ENCODE assay signal across 10 cellular contexts in the genomic region with DNA sequence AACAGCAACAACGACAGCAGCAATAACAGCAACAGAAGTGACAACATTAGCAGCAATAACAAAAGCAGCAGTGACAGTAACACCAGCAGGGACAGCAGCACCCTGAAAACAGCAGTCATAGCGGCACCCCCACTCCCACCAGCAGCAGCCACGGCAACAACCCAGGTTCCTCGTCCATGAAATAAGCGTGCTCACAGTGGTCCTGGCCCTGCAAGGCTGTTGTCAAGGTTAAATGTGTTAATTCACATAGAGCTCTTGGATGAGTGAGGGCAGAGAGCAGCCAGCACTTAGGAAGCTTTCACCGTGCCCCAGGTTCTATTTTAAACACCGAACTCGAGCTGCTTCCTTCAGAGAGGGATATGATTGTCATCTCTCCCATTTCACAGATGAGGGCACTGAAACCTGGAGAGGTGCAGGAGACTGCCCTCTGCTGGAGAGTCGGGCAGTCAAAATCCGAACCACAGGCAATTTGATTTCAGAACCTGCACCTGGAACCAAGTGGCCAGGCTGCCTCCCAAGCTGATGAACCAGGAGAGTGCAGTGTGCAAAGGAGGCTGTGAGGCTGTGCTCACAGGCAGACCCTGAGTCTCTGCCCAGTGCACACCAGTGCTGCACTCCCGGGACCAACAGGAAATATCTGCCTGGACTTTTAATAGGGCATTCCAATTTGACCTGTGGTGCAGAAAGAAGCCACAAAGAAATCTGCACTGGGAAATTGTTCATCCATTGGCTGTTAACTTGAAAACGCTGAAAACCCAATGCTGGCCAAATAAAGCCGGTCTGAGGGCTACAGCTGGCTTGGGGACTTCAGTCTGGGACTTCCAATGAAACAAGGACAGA. TPM values are rescaled to one million over a fixed set of nuclear protein-coding genes. Genes with fewer than 3 reads are reported as not detected.
A peak's percentile ranks its signal among the peaks of the same experiment; 100 is the strongest.
DNase-seq lines count a peak whose midpoint lies in the region; ATAC-seq, FAIRE-seq and TF ChIP-seq lines count a peak whose summit lies in the region.
"Had no signal": no experiment of that assay in that cellular context is flagged by ENCODE, and none has a peak within 500 bp of the region (broad histone marks: within the 10 kb centered on the region; RNA-seq: fewer than 3 reads in every experiment).

No MANE protein-coding gene starts in this region.

- H3K9me3 ChIP-seq in H9 (ENCODE audit: control insufficient read depth, low read depth, low read length) (no peaks in the 10 kb centered on the region), adipocyte (ENCODE audit: control insufficient read depth, low read length) (no peaks in the 10 kb centered on the region), lower lobe of right lung (no peaks in the 10 kb centered on the region), thyroid gland (no peaks in the 10 kb centered on the region)

- no peak overlapping the region for H3K27ac Mint-ChIP-seq in H9
- H3K27ac Mint-ChIP-seq in T-helper 2 cell treated with Interferon-gamma antibody and Interleukin-4, amounts not matched to agents 5 μg/mL and 100 μg/mL, for 36 hours, result no peak overlapping the region
- H3K27ac Mint-ChIP-seq: stimulated activated naive CD8-positive, alpha-beta T cell treated with anti-CD3 and anti-CD28 coated beads, Interleukin-15, Interleukin-2, amounts not matched to agents 100 ng/mL and 50 ng/mL, for 24 hours had no signal

- no peak overlapping the region for H4K91ac ChIP-seq in H9 (ENCODE audit: insufficient read length, low read depth, low read length)

- no peak overlapping the region for H2BK12ac ChIP-seq in H9 (ENCODE audit: insufficient read length, low read depth, low read length)

- H3K9ac ChIP-seq in H9 (ENCODE audit: extremely low read depth, insufficient read length, low read length), result no peak overlapping the region
- no peak overlapping the region for H3K9ac ChIP-seq in adipocyte (ENCODE audit: low read length)

- H3K4me3 ChIP-seq in adipocyte (ENCODE audit: low read length) (no peak overlapping the region), lower lobe of right lung (no peak overlapping the region), thyroid gland (replicated peaks in 1 of 3) (no peak overlapping the region)

- FAIRE-seq in D721Med (lab: Jason Lieb, UNC), result no peak

- H2BK20ac ChIP-seq in H9 (ENCODE audit: low read depth, low read length, poor library complexity, severe bottlenecking), result no peak overlapping the region

- no CpG with 5 or more reads among the region's 13 CpGs for WGBS in H9 (ENCODE audit: extremely low coverage, insufficient read length, low lambda C conversion rate)
- WGBS in thyroid gland, 2 donors, result 65 to 68% methylated on average over 10 to 13 of the region's 13 CpGs

- no peaks in the 10 kb centered on the region for H4K20me1 ChIP-seq in H9 (ENCODE audit: control insufficient read depth, insufficient read depth, insufficient read length)

- no peak overlapping the region for H2BK120ac ChIP-seq in H9 (ENCODE audit: low read depth, low read length, poor library complexity, severe bottlenecking)

- H3K79me2 ChIP-seq in H9 (ENCODE audit: insufficient read depth, low read length), result no peaks in the 10 kb centered on the region

- no peak overlapping the region for H3K4ac ChIP-seq in H9 (ENCODE audit: low read depth, low read length)

- no peak for TF ChIP-seq POLR2A in thyroid gland (IDR thresholded peaks at IDR 0.05)

- TF ChIP-seq CTCF in D721Med (IDR thresholded peaks at IDR 0.05; ENCODE audit: insufficient read depth, missing control alignments) (peak; percentile 13), H9 (conservative IDR thresholded peaks at IDR 0.05) (peak; percentile 79), lower lobe of right lung (IDR thresholded peaks at IDR 0.05) (peak; percentile 20), thyroid gland (IDR thresholded peaks at IDR 0.05) (peak in 1 of 6 experiments; percentile 15)

- H3K56ac ChIP-seq in H9 (ENCODE audit: insufficient read length, low read depth, low read length), result no peak overlapping the region

- H3K14ac ChIP-seq in H9 (ENCODE audit: insufficient read depth, low read length), result no peak overlapping the region

- H3K4me3 Mint-ChIP-seq in H9, result no peak overlapping the region
- H3K4me3 Mint-ChIP-seq in T-helper 2 cell treated with Interferon-gamma antibody and Interleukin-4, amounts not matched to agents 5 μg/mL and 100 μg/mL, for 36 hours, result no peak overlapping the region
- H3K4me3 Mint-ChIP-seq: stimulated activated naive CD8-positive, alpha-beta T cell treated with anti-CD3 and anti-CD28 coated beads, Interleukin-15, Interleukin-2, amounts not matched to agents 100 ng/mL and 50 ng/mL, for 24 hours had no signal

- H2AFZ ChIP-seq in H9 (ENCODE audit: low read length), result no peak overlapping the region

- peaks cover 27% of the 10 kb centered on the region for H3K27me3 Mint-ChIP-seq in H9 (ENCODE audit: low read depth)
- no peaks in the 10 kb centered on the region for H3K27me3 Mint-ChIP-seq in T-helper 2 cell treated with Interferon-gamma antibody and Interleukin-4, amounts not matched to agents 5 μg/mL and 100 μg/mL, for 36 hours (ENCODE audit: low read depth)

- H2AK5ac ChIP-seq in H9 (ENCODE audit: insufficient read length, low read length), result no peak overlapping the region

- no peak overlapping the region for H2BK15ac ChIP-seq in H9 (ENCODE audit: low read depth, low read length)

- H2BK5ac ChIP-seq in H9 (ENCODE audit: insufficient read length, low read length), result no peak overlapping the region

- no peaks in the 10 kb centered on the region for H3K23me2 ChIP-seq in H9 (ENCODE audit: insufficient read length, low read depth, low read length, poor library complexity, severe bottlenecking)

- H3K36me3 ChIP-seq in adipocyte (ENCODE audit: control insufficient read depth, insufficient read depth, low read length, severe bottlenecking), result no peaks in the 10 kb centered on the region
- H3K36me3 ChIP-seq in lower lobe of right lung, result no peaks in the 10 kb centered on the region
- H3K36me3 ChIP-seq in thyroid gland, result no peaks in the 10 kb centered on the region

- H3T11ph ChIP-seq in H9 (ENCODE audit: low read length), result no peak overlapping the region

- H3K18ac ChIP-seq in H9 (ENCODE audit: insufficient read length, low read depth, low read length), result no peak overlapping the region

- H3K27ac ChIP-seq in H9 (ENCODE audit: insufficient read length, low read depth, low read length) (no peak overlapping the region), lower lobe of right lung (no peak overlapping the region), thyroid gland (no peak overlapping the region)

- ATAC-seq in lower lobe of right lung (no peak), HG02885 (IDR thresholded peaks at IDR 0.05; ENCODE audit: poor library complexity, unreplicated experiment) (no peak)

- H3K4me2 ChIP-seq in H9 (ENCODE audit: insufficient read depth, insufficient read length, low read length), result no peak overlapping the region

- intact Hi-C loops in lower lobe of right lung (cut with DNase I), result no loop called here
- intact Hi-C loops in thyroid gland (cut with DNase I), result no loop called here

- H3K9me3 Mint-ChIP-seq in H9, result peaks cover 0 to 7% of the 10 kb centered on the region in 2 experiments; a peak in 3 of 5 replicates
- peaks cover 6% of the 10 kb centered on the region for H3K9me3 Mint-ChIP-seq in T-helper 2 cell treated with Interferon-gamma antibody and Interleukin-4, amounts not matched to agents 5 μg/mL and 100 μg/mL, for 36 hours
- H3K9me3 Mint-ChIP-seq: stimulated activated naive CD8-positive, alpha-beta T cell treated with anti-CD3 and anti-CD28 coated beads, Interleukin-15, Interleukin-2, amounts not matched to agents 100 ng/mL and 50 ng/mL, for 24 hours had no signal

- H3K79me1 ChIP-seq in H9 (ENCODE audit: insufficient read depth, low read depth, low read length, poor library complexity, severe bottlenecking), result no peaks in the 10 kb centered on the region

- H3K23ac ChIP-seq in H9 (ENCODE audit: insufficient read length, low read depth, low read length), result no peak overlapping the region

- no peak overlapping the region for H4K8ac ChIP-seq in H9 (replicated peaks; ENCODE audit: insufficient read length, low read depth, low read length)

- no peaks in the 10 kb centered on the region for H3K27me3 ChIP-seq in H9 (ENCODE audit: insufficient read depth, low read length)
- H3K27me3 ChIP-seq in adipocyte (replicated peaks; ENCODE audit: control insufficient read depth, insufficient read depth, low read length), result peaks cover 63% of the 10 kb centered on the region
- peaks cover 19% of the 10 kb centered on the region for H3K27me3 ChIP-seq in lower lobe of right lung (ENCODE audit: low read depth)
- no peaks in the 10 kb centered on the region for H3K27me3 ChIP-seq in thyroid gland

- no peak for DNase-seq in D721Med (ENCODE audit: insufficient read length, low spot score)
- DNase-seq in H9, result peak; percentile 75
- peak; percentile 12 for DNase-seq in adipocyte (ENCODE audit: low read depth)
- DNase-seq in lower lobe of right lung, result peak; percentile 16
- no peak for DNase-seq in T-helper 2 cell treated with Interferon-gamma antibody and Interleukin-4, amounts not matched to agents 5 μg/mL and 100 μg/mL, for 36 hours (ENCODE audit: low spot score)
- DNase-seq in thyroid gland, result no peak
- DNase-seq in inferior parietal cortex (ENCODE audit: extremely low spot score), result no peak

- H3K4me1 ChIP-seq in H9 (ENCODE audit: insufficient read depth, low read length), result no peaks in the 10 kb centered on the region; the same call in 1 of the 2 replicates
- no peaks in the 10 kb centered on the region for H3K4me1 ChIP-seq in adipocyte (ENCODE audit: control insufficient read depth, insufficient read depth, low read length)
- H3K4me1 ChIP-seq in lower lobe of right lung, result no peaks in the 10 kb centered on the region
- H3K4me1 ChIP-seq in thyroid gland, result no peaks in the 10 kb centered on the region

- H3K36me3 Mint-ChIP-seq in H9 (ENCODE audit: insufficient read depth in 1 of 3, low read depth in 3 of 3), result no peaks in the 10 kb centered on the region
- H3K36me3 Mint-ChIP-seq in T-helper 2 cell treated with Interferon-gamma antibody and Interleukin-4, amounts not matched to agents 5 μg/mL and 100 μg/mL, for 36 hours (ENCODE audit: low read depth), result no peaks in the 10 kb centered on the region

- H4K5ac ChIP-seq in H9 (ENCODE audit: insufficient read length, low read depth, low read length), result no peak overlapping the region

- peaks cover 2 to 8% of the 10 kb centered on the region in 2 experiments; a peak in 2 of 4 replicates for H3K4me1 Mint-ChIP-seq in H9
- no peaks in the 10 kb centered on the region for H3K4me1 Mint-ChIP-seq in T-helper 2 cell treated with Interferon-gamma antibody and Interleukin-4, amounts not matched to agents 5 μg/mL and 100 μg/mL, for 36 hours (ENCODE audit: low read depth)

RNA-seq across cellular contexts. Expression of gene FGF3, which starts 22.9 kb away (rescaled TPM):
- total RNA-seq in H9 (2021) (not detected in 2 replicates), lower lobe of right lung (not detected), thyroid gland (not detected)
- total RNA-seq: mononuclear cell had no signal

Comparison
In these comparisons a context has a peak if more than half of its experiments do, and no peak if none do; other contexts are left out.
1. DNase-seq: peak in H9 (single experiment), adipocyte (single experiment) and lower lobe of right lung (single experiment); none in D721Med (single experiment), T-helper 2 cell treated with Interferon-gamma antibody and Interleukin-4, amounts not matched to agents 5 μg/mL and 100 μg/mL, for 36 hours (single experiment), thyroid gland (0 of 2) and inferior parietal cortex (single experiment).